ENCODE assay signal across 11 cellular contexts in genomic region chr2:46300406-46300832, GRCh38. TPM values are rescaled to one million over a fixed set of nuclear protein-coding genes. Genes with fewer than 3 reads are reported as not detected.
A peak's percentile ranks its signal among the peaks of the same experiment; 100 is the strongest.
DNase-seq lines count a peak whose midpoint lies in the region; ATAC-seq, FAIRE-seq and TF ChIP-seq lines count a peak whose summit lies in the region.
"Had no signal": no experiment of that assay in that cellular context is flagged by ENCODE, and none has a peak within 500 bp of the region (broad histone marks: within the 10 kb centered on the region; RNA-seq: fewer than 3 reads in every experiment).

No MANE protein-coding gene starts in this region.

- no peak for TF ChIP-seq POLR2A in body of pancreas (IDR thresholded peaks at IDR 0.05)

- H3K9me3 ChIP-seq in ES-I3 (ENCODE audit: control insufficient read depth, insufficient read depth, low read length): peaks cover 10% of the 10 kb centered on the region
- no peaks in the 10 kb centered on the region for H3K9me3 ChIP-seq in body of pancreas
- no peaks in the 10 kb centered on the region for H3K9me3 ChIP-seq in hepatocyte (ENCODE audit: low read depth)
- no peaks in the 10 kb centered on the region for H3K9me3 ChIP-seq in small intestine (ENCODE audit: control insufficient read depth, low read depth)

- H3K36me3 Mint-ChIP-seq in activated T-cell treated with anti-CD3 and anti-CD28 coated beads, Interleukin-2, amount 50 U/mL, for 72 hours (ENCODE audit: insufficient read depth in 2 of 2): peaks cover 0 to 14% of the 10 kb centered on the region in 2 donors

- H3K79me2 ChIP-seq in hepatocyte: peaks cover 76% of the 10 kb centered on the region

- 12 to 23% methylated on average over 6 of the region's 6 CpGs for WGBS in body of pancreas, 2 donors
- WGBS in hepatocyte (ENCODE audit: low lambda C conversion rate, missing lambda C conversion rate): 44% methylated on average over 6 of the region's 6 CpGs
- 22 to 53% (median 35%) methylated on average over 6 of the region's 6 CpGs for WGBS in small intestine, 3 donors

- no peaks in the 10 kb centered on the region for H3K9me2 ChIP-seq in hepatocyte (replicated peaks; ENCODE audit: insufficient read depth)

- H3K27me3 Mint-ChIP-seq in activated T-cell treated with anti-CD3 and anti-CD28 coated beads, Interleukin-2, amount 50 U/mL, for 72 hours (ENCODE audit: low read depth): peaks cover 78% of the 10 kb centered on the region

- H4K20me1 ChIP-seq in hepatocyte (ENCODE audit: insufficient read depth, poor library complexity, severe bottlenecking): peaks cover 32% of the 10 kb centered on the region

- H3K4me1 ChIP-seq in ES-I3 (ENCODE audit: insufficient read depth, low read length): peaks cover 19% of the 10 kb centered on the region
- H3K4me1 ChIP-seq in body of pancreas: peaks cover 71% of the 10 kb centered on the region
- peaks cover 33% of the 10 kb centered on the region for H3K4me1 ChIP-seq in hepatocyte (ENCODE audit: insufficient read depth)
- H3K4me1 ChIP-seq in small intestine (ENCODE audit: control insufficient read depth in 2 of 2, insufficient read depth in 1 of 2, low read depth in 1 of 2, low read length in 1 of 2): peaks cover 6 to 22% of the 10 kb centered on the region in 2 donors

- no peaks in the 10 kb centered on the region for H3K27me3 ChIP-seq in body of pancreas
- no peaks in the 10 kb centered on the region for H3K27me3 ChIP-seq in hepatocyte
- H3K27me3 ChIP-seq in small intestine (ENCODE audit: control insufficient read depth in 2 of 2, insufficient read depth in 2 of 2, low read length in 2 of 2): no peaks in the 10 kb centered on the region

- peak overlapping the region; percentile 82; the same call in 1 of the 2 replicates for H3K9ac ChIP-seq in ES-I3 (ENCODE audit: low read depth, low read length)

- peak overlapping the region in 1 of 2 donors; percentile 6 for H3K4me3 ChIP-seq in body of pancreas
- no peak overlapping the region for H3K4me3 ChIP-seq in hepatocyte
- H3K4me3 ChIP-seq in small intestine (ENCODE audit: low read depth in 1 of 2, low read length in 2 of 2): peak overlapping the region in 1 of 2 donors; percentile 88

- H2AFZ ChIP-seq in hepatocyte: no peak overlapping the region

- peak overlapping the region; percentile 90 to 96 (median 96) for H3K27ac ChIP-seq in body of pancreas
- peak overlapping the region; percentile 98 for H3K27ac ChIP-seq in hepatocyte
- H3K27ac ChIP-seq in small intestine (ENCODE audit: low read depth in 1 of 2, low read length in 1 of 2): peak overlapping the region; percentile 95 to 96

- H3K36me3 ChIP-seq in ES-I3 (ENCODE audit: insufficient read depth, low read length): no peaks in the 10 kb centered on the region
- H3K36me3 ChIP-seq in body of pancreas (replicated peaks in 1 of 2; ENCODE audit: insufficient read depth in 1 of 2, low read depth in 2 of 2): no peaks in the 10 kb centered on the region
- H3K36me3 ChIP-seq in hepatocyte (replicated peaks; ENCODE audit: insufficient read depth, low read depth): no peaks in the 10 kb centered on the region
- H3K36me3 ChIP-seq in small intestine (ENCODE audit: control insufficient read depth in 2 of 2, insufficient read depth in 2 of 2, low read length in 2 of 2): no peaks in the 10 kb centered on the region

- TF ChIP-seq CTCF in body of pancreas (IDR thresholded peaks at IDR 0.05) (peak in 3 of 7 experiments; percentile 15 to 25 (median 22)), hepatocyte (IDR thresholded peaks at IDR 0.05; ENCODE audit: poor library complexity) (no peak)

- H3K27ac Mint-ChIP-seq in activated T-cell treated with anti-CD3 and anti-CD28 coated beads, Interleukin-2, amount 50 U/mL, for 72 hours: no peak overlapping the region
- H3K27ac Mint-ChIP-seq: activated naive CD8-positive, alpha-beta T cell treated with anti-CD3 and anti-CD28 coated beads, Interleukin-2, amount 50 U/mL, for 24 hours had no signal

- peaks cover 1 to 2% of the 10 kb centered on the region in 2 donors for H3K9me3 Mint-ChIP-seq in activated T-cell treated with anti-CD3 and anti-CD28 coated beads, Interleukin-2, amount 50 U/mL, for 72 hours

- ATAC-seq in body of pancreas (no peak), HG02870 (IDR thresholded peaks at IDR 0.05; ENCODE audit: unreplicated experiment) (no peak)
- ATAC-seq in activated T-cell treated with anti-CD3 and anti-CD28 coated beads, Interleukin-2, amount 50 U/mL, for 72 hours (replicated peaks in 1 of 2): no peak
- ATAC-seq: activated naive CD8-positive, alpha-beta T cell treated with anti-CD3 and anti-CD28 coated beads, Interleukin-2, amount 50 U/mL, for 24 hours had no signal

- H3K4me2 ChIP-seq in hepatocyte: peak overlapping the region; percentile 93

- DNase-seq in body of pancreas: peak in 2 of 4 donors; percentile 34 to 43
- peak; percentile 46 for DNase-seq in hepatocyte (ENCODE audit: low spot score)
- peak; percentile 83 for DNase-seq in small intestine
- DNase-seq in activated CD4-positive, CD25-positive, alpha-beta regulatory T cell treated with anti-CD3 and anti-CD28 coated beads, Interleukin-2, amount 50 U/mL, for 72 hours: no peak
- DNase-seq in GM19240 (ENCODE audit: insufficient read length, low spot score): no peak
- DNase-seq in activated T-cell treated with anti-CD3 and anti-CD28 coated beads, Interleukin-2, amount 50 U/mL, for 72 hours: no peak
- DNase-seq: activated naive CD8-positive, alpha-beta T cell treated with anti-CD3 and anti-CD28 coated beads, Interleukin-2, amount 50 U/mL, for 24 hours; KG1; NCI-H446 had no signal

- peaks cover 53% of the 10 kb centered on the region for H3K4me1 Mint-ChIP-seq in activated T-cell treated with anti-CD3 and anti-CD28 coated beads, Interleukin-2, amount 50 U/mL, for 72 hours (ENCODE audit: low read depth)

- no peak for FAIRE-seq in small intestine (lab: Jason Lieb, UNC)

- peak overlapping the region in 1 of 2 donors; percentile 99 for H3K4me3 Mint-ChIP-seq in activated T-cell treated with anti-CD3 and anti-CD28 coated beads, Interleukin-2, amount 50 U/mL, for 72 hours

- intact Hi-C loops in body of pancreas (cut with DNase I): no loop called here

RNA-seq across cellular contexts. Expression of gene EPAS1, which starts 3.2 kb away (rescaled TPM):
- total RNA-seq in body of pancreas (100 to 1,000 TPM in 1 of 2 donors, 10 to 100 TPM in 1; 58.4 to 162 TPM), hepatocyte (98.3 and 112 TPM in 2 replicates)
- polyA plus RNA-seq in hepatocyte (111 and 115 TPM in 2 replicates), small intestine (100 to 1,000 TPM in 1 of 3 donors, 10 to 100 TPM in 2; 63.0 to 106 (median 65.3) TPM)
- 100 to 1,000 TPM in 1 of 2 donors, 10 to 100 TPM in 1; 50.8 to 219 TPM for total RNA-seq in activated T-cell treated with anti-CD3 and anti-CD28 coated beads, Interleukin-2, amount 50 U/mL, for 72 hours

Comparison
In these comparisons a context has a peak if more than half of its experiments do, and no peak if none do; other contexts are left out.
1. DNase-seq: peak in hepatocyte (single experiment) and small intestine (single experiment); none in activated CD4-positive, CD25-positive, alpha-beta regulatory T cell treated with anti-CD3 and anti-CD28 coated beads, Interleukin-2, amount 50 U/mL, for 72 hours (single experiment), GM19240 (single experiment) and activated T-cell treated with anti-CD3 and anti-CD28 coated beads, Interleukin-2, amount 50 U/mL, for 72 hours (0 of 2).
2. Peak in every context shown above with its lines, with median percentiles within 50 percentile points of each other: H3K27ac ChIP-seq.